Comparison of ENCODE assay signal across 8 cellular contexts in genomic region chr3:98901465-98902174, GRCh38. TPM values are rescaled to one million over a fixed set of nuclear protein-coding genes. Genes with fewer than 3 reads are reported as not detected.
DNase-seq lines count a peak whose midpoint lies in the region; ATAC-seq and TF ChIP-seq lines count a peak whose summit lies in the region.

A gene with protein sequence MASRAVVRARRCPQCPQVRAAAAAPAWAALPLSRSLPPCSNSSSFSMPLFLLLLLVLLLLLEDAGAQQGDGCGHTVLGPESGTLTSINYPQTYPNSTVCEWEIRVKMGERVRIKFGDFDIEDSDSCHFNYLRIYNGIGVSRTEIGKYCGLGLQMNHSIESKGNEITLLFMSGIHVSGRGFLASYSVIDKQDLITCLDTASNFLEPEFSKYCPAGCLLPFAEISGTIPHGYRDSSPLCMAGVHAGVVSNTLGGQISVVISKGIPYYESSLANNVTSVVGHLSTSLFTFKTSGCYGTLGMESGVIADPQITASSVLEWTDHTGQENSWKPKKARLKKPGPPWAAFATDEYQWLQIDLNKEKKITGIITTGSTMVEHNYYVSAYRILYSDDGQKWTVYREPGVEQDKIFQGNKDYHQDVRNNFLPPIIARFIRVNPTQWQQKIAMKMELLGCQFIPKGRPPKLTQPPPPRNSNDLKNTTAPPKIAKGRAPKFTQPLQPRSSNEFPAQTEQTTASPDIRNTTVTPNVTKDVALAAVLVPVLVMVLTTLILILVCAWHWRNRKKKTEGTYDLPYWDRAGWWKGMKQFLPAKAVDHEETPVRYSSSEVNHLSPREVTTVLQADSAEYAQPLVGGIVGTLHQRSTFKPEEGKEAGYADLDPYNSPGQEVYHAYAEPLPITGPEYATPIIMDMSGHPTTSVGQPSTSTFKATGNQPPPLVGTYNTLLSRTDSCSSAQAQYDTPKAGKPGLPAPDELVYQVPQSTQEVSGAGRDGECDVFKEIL (minus strand): TSS chr3:98901695. CDS start chr3:98901326, 369 bp downstream.

- H3K4me3 ChIP-seq in astrocyte of the cerebellum (ENCODE audit: low read depth, low read length) (peak within 1 kb of the TSS; percentile 95), right cardiac atrium (ENCODE audit: low read length) (peak within 1 kb of the TSS; percentile 72), psoas muscle (peak within 1 kb of the TSS; percentile 97), urinary bladder (ENCODE audit: low read depth, low read length) (peak within 1 kb of the TSS; percentile 85)

- TF ChIP-seq POLR2A in GM15510 (IDR thresholded peaks at IDR 0.05; ENCODE audit: borderline replicate concordance, extremely low read depth, insufficient read length): peak; percentile 74

- H3K9me3 ChIP-seq in right cardiac atrium (ENCODE audit: control insufficient read depth, low read length) (no peaks in the 10 kb centered on the region), psoas muscle (no peaks in the 10 kb centered on the region)

- peak; percentile 99 for ATAC-seq in HG02884 (IDR thresholded peaks at IDR 0.05; ENCODE audit: unreplicated experiment)
- ATAC-seq in right cardiac atrium: peak; percentile 99 to 100
- ATAC-seq in psoas muscle: peak; percentile 99 to 100 (median 99)

- WGBS in right cardiac atrium: under 1% methylated on average over 73 of the region's 73 CpGs
- 1% methylated on average over 43 to 72 of the region's 73 CpGs for WGBS in psoas muscle, 3 donors
- under 1% methylated on average over 73 of the region's 73 CpGs for WGBS in urinary bladder

- TF ChIP-seq CTCF in astrocyte of the cerebellum (IDR thresholded peaks at IDR 0.05; ENCODE audit: low read depth, low read length, missing control alignments) (no peak), psoas muscle (IDR thresholded peaks at IDR 0.05) (no peak)

- DNase-seq in NCI-H146 treated with DMSO at 0.1 percent for 48 hours (lab: John Stamatoyannopoulos, UW; ENCODE audit: unreplicated experiment): peak; percentile 84
- peak; percentile 76 for DNase-seq in T-helper 9 cell
- peak; percentile 98 for DNase-seq in astrocyte of the cerebellum (ENCODE audit: low read depth)
- DNase-seq in right cardiac atrium: peak; percentile 99
- peak; percentile 98 to 99 for DNase-seq in psoas muscle

- H3K36me3 ChIP-seq in psoas muscle (ENCODE audit: insufficient read depth in 1 of 2, low read depth in 1 of 2): no peaks in the 10 kb centered on the region
- no peaks in the 10 kb centered on the region for H3K36me3 ChIP-seq in urinary bladder (ENCODE audit: insufficient read depth)

- intact Hi-C loops in right cardiac atrium (cut with DNase I): no loop called here
- intact Hi-C loops in psoas muscle (cut with DNase I): loop anchor here in 1 of 2 donors (5.0 kb wide), 1 partner anchor 91 kb away; no protein-coding TSS in a partner anchor

- H3K27ac ChIP-seq in right cardiac atrium (ENCODE audit: low read length): peak within 1 kb of the TSS; percentile 89
- peak within 1 kb of the TSS; percentile 88 for H3K27ac ChIP-seq in psoas muscle
- H3K27ac ChIP-seq in urinary bladder (ENCODE audit: low read depth): peak within 1 kb of the TSS; percentile 90

- in situ Hi-C loops in astrocyte of the cerebellum (cut with HindIII; ENCODE audit: low sequenced_read_pairs): no loop called here

- no peaks in the 10 kb centered on the region for H3K27me3 ChIP-seq in right cardiac atrium (ENCODE audit: control insufficient read depth, insufficient read depth)
- no peaks in the 10 kb centered on the region for H3K27me3 ChIP-seq in psoas muscle (ENCODE audit: insufficient read depth in 3 of 3, low read length in 2 of 3)

- H3K4me1 ChIP-seq in right cardiac atrium (ENCODE audit: control insufficient read depth, insufficient read depth, low read length): no peaks in the 10 kb centered on the region
- H3K4me1 ChIP-seq in psoas muscle: peaks cover 13% of the 10 kb centered on the region
- no peaks in the 10 kb centered on the region for H3K4me1 ChIP-seq in urinary bladder (ENCODE audit: insufficient read depth)

RNA-seq across cellular contexts. Expression of the gene that starts here (rescaled TPM):
- 10 to 100 TPM; 34.5 to 40.4 (median 36.5) TPM for total RNA-seq in right cardiac atrium
- polyA plus RNA-seq in right cardiac atrium: 13.6 TPM
- total RNA-seq in psoas muscle: 10 to 100 TPM in 2 of 4 donors, 1 to 10 TPM in 2; 4.1 to 13.9 (median 10.2) TPM
- polyA plus RNA-seq in psoas muscle: 1 to 10 TPM; 2.9 to 5.3 (median 3.8) TPM
- 79.6 TPM for total RNA-seq in urinary bladder
- polyA plus RNA-seq in urinary bladder: 16.0 TPM

Comparison
In these comparisons a context has a peak if more than half of its experiments do, and no peak if none do; other contexts are left out.
1. Peak in every context shown above with its lines: DNase-seq, ATAC-seq, H3K4me3 ChIP-seq and H3K27ac ChIP-seq.